4 cellular contexts compared by ENCODE assay signal in the genomic region with DNA sequence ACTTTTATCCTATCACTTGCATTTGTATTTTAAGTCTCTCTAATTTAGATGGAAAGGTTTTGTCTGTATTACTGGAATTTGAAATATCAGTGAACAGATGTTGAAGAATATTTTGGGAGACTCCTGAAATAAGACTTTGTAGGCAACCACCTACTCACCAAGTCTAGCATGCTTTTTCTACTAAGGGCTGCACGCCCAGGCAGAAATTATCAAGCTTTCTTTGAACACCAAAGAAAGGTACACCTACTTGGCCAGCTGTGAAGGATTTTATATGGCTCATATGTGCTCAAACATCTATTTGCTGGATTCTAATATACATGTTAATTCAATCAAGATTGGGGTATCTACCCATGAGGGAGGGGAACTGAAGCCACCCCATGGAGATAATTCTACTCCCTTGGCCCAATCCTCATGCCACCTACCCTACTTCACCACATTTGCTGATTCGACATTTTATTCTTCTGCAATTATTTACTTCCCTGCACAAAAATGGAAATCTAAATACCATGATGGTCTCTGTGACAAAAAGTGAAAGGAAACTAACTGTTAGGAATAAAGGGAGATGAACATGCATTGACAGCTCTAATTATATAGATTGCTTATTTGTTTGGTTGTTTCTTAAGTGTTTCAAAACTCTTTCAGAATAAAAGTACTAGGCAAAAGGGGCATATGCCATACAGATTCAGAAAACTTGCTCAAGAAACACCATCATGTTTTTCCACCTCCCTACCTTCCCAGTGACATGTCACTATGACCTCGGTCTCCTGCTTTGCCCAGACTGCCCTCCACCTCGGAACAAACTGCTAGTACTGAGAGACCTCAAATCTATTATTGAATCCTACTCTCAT.
TF ChIP-seq lines count a peak whose summit lies in the region.

No MANE protein-coding gene starts in this region.

TF ChIP-seq in A549, 52 proteins besides CTCF, POLR2A, EP300 and RAD21:
- peak; percentile 95 for TF ChIP-seq MAFK (IDR thresholded peaks at IDR 0.05; ENCODE audit: partially characterized antibody)
- TF ChIP-seq JUNB (IDR thresholded peaks at IDR 0.05) = no peak

TF ChIP-seq in HEK293, 187 proteins besides CTCF, POLR2A, EP300 and RAD21:
- TF ChIP-seq GLI4 (tag by site-specific recombination; IDR thresholded peaks at IDR 0.05) (no peak), MYNN (tag by site-specific recombination; IDR thresholded peaks at IDR 0.05; ENCODE audit: borderline replicate concordance) (0 out of 2 replicates have a peak, but pooled peaks have one; percentile 29)

TF ChIP-seq in K562, 482 proteins besides CTCF, POLR2A, EP300 and RAD21:
- TF ChIP-seq, protein P1, sequence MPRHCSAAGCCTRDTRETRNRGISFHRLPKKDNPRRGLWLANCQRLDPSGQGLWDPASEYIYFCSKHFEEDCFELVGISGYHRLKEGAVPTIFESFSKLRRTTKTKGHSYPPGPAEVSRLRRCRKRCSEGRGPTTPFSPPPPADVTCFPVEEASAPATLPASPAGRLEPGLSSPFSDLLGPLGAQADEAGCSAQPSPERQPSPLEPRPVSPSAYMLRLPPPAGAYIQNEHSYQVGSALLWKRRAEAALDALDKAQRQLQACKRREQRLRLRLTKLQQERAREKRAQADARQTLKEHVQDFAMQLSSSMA (CRISPR knock-in tag; IDR thresholded peaks at IDR 0.05) = no peak
- peak; percentile 93 for TF ChIP-seq MAFF (IDR thresholded peaks at IDR 0.05; ENCODE audit: low read length)
- TF ChIP-seq C11orf30 (IDR thresholded peaks at IDR 0.05; ENCODE audit: low read depth) = peak; percentile 86
- no peak for TF ChIP-seq EHMT2 (IDR thresholded peaks at IDR 0.05)
- TF ChIP-seq ZNF316 (IDR thresholded peaks at IDR 0.05) = peak; percentile 95
- no peak for TF ChIP-seq SMARCC2 (IDR thresholded peaks at IDR 0.05; ENCODE audit: low read depth)
- TF ChIP-seq ETS2 (tag; IDR thresholded peaks at IDR 0.05; ENCODE audit: borderline replicate concordance, poor library complexity, severe bottlenecking) = no peak
- TF ChIP-seq MYNN (IDR thresholded peaks at IDR 0.05) = peak; percentile 97
- TF ChIP-seq MYNN (CRISPR knock-in tag; IDR thresholded peaks at IDR 0.05) = no peak; the same call in 1 of the 2 replicates
- TF ChIP-seq PHTF2 (CRISPR knock-in tag; IDR thresholded peaks at IDR 0.05) = no peak
- TF ChIP-seq BRF2 (IDR thresholded peaks at IDR 0.05; ENCODE audit: borderline replicate concordance, insufficient read depth, insufficient read length) = no peak
- TF ChIP-seq NRF1 (conservative IDR thresholded peaks at IDR 0.05 in 1 of 2, IDR thresholded peaks at IDR 0.05 in 1 of 2) = no peak
- TF ChIP-seq MAFG (tag; conservative IDR thresholded peaks at IDR 0.05) = peak; percentile 90
- TF ChIP-seq MAFK (IDR thresholded peaks at IDR 0.05; ENCODE audit: low read length) = peak; percentile 92

TF ChIP-seq in SK-N-SH treated with all-trans-retinoic acid at 6 μM for 48 hours, 23 proteins besides CTCF, POLR2A, EP300 and RAD21:
- no peak for TF ChIP-seq TCF4 (CRISPR knock-in tag; IDR thresholded peaks at IDR 0.05; ENCODE audit: borderline replicate concordance)
- no peak for TF ChIP-seq CSRNP3 (CRISPR knock-in tag; IDR thresholded peaks at IDR 0.05)
- TF ChIP-seq ESRRG (CRISPR knock-in tag; IDR thresholded peaks at IDR 0.05) = no peak
- no peak for TF ChIP-seq ZFP3 (CRISPR knock-in tag; IDR thresholded peaks at IDR 0.05)
- TF ChIP-seq ZFP30 (CRISPR knock-in tag; IDR thresholded peaks at IDR 0.05) = no peak
- TF ChIP-seq, protein P2, sequence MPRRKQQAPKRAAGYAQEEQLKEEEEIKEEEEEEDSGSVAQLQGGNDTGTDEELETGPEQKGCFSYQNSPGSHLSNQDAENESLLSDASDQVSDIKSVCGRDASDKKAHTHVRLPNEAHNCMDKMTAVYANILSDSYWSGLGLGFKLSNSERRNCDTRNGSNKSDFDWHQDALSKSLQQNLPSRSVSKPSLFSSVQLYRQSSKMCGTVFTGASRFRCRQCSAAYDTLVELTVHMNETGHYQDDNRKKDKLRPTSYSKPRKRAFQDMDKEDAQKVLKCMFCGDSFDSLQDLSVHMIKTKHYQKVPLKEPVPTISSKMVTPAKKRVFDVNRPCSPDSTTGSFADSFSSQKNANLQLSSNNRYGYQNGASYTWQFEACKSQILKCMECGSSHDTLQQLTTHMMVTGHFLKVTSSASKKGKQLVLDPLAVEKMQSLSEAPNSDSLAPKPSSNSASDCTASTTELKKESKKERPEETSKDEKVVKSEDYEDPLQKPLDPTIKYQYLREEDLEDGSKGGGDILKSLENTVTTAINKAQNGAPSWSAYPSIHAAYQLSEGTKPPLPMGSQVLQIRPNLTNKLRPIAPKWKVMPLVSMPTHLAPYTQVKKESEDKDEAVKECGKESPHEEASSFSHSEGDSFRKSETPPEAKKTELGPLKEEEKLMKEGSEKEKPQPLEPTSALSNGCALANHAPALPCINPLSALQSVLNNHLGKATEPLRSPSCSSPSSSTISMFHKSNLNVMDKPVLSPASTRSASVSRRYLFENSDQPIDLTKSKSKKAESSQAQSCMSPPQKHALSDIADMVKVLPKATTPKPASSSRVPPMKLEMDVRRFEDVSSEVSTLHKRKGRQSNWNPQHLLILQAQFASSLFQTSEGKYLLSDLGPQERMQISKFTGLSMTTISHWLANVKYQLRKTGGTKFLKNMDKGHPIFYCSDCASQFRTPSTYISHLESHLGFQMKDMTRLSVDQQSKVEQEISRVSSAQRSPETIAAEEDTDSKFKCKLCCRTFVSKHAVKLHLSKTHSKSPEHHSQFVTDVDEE (CRISPR knock-in tag; IDR thresholded peaks at IDR 0.05) = no peak
- TF ChIP-seq POU6F1 (CRISPR knock-in tag; IDR thresholded peaks at IDR 0.05; ENCODE audit: borderline replicate concordance, low read depth) = no peak
- no peak for TF ChIP-seq RARB (CRISPR knock-in tag; IDR thresholded peaks at IDR 0.05)
TF ChIP-seq in SK-N-SH treated with all-trans-retinoic acid at 6 μM for 48 hours: peak in this region for 0.
